In genomic region chr9:136012651-136013050, GRCh38 we compare ENCODE assay signal across 10 cellular contexts. TPM values are rescaled to one million over a fixed set of nuclear protein-coding genes. Genes with fewer than 3 reads are reported as not detected.
DNase-seq lines count a peak whose midpoint lies in the region; ATAC-seq, FAIRE-seq and TF ChIP-seq lines count a peak whose summit lies in the region.
"Had no signal": no experiment of that assay in that cellular context is flagged by ENCODE, and none has a peak within 500 bp of the region (broad histone marks: within the 10 kb centered on the region; RNA-seq: fewer than 3 reads in every experiment).

No MANE protein-coding gene starts in this region.

- no peak for FAIRE-seq in A549 (lab: Jason Lieb, UNC)

- peaks cover 13% of the 10 kb centered on the region for H3K36me3 Mint-ChIP-seq in osteocyte (ENCODE audit: unreplicated experiment)

- TF ChIP-seq RAD21 in A549 (conservative IDR thresholded peaks at IDR 0.05 in 1 of 2, IDR thresholded peaks at IDR 0.05 in 1 of 2) = no peak

- no peaks in the 10 kb centered on the region for H3K27me3 Mint-ChIP-seq in osteocyte (ENCODE audit: unreplicated experiment)

- POLR2A ChIA-PET in A549 (lab: Yijun Ruan, JAX) = no interaction called here

- DNase-seq in A549 (ENCODE audit: low read depth in 1 of 2, low spot score in 1 of 2) = no peak
- DNase-seq in SJCRH30 = peak; percentile 64 to 65
- DNase-seq in fibroblast of villous mesenchyme (ENCODE audit: low read depth) = peak; percentile 91
- no peak for DNase-seq in osteocyte (ENCODE audit: extremely low spot score, unreplicated experiment)
- no peak for DNase-seq in occipital lobe (lab: John Stamatoyannopoulos, UW)
- no peak for DNase-seq in SHP77 treated with DMSO at 0.1 percent for 48 hours (lab: John Stamatoyannopoulos, UW)
- DNase-seq in putamen (ENCODE audit: low spot score) = no peak

- H3K4me3 Mint-ChIP-seq in osteocyte (ENCODE audit: unreplicated experiment) = no peak overlapping the region

- peaks cover 32% of the 10 kb centered on the region for H3K4me1 Mint-ChIP-seq in osteocyte (ENCODE audit: unreplicated experiment)

- H3K27ac ChIP-seq in A549 (peak overlapping the region; percentile 17; a peak in 2 of 6 replicates), SJCRH30 (no peak overlapping the region)

- TF ChIP-seq POLR2A in A549 (IDR thresholded peaks at IDR 0.05; ENCODE audit: low read length) = no peak

- CTCF ChIA-PET in A549 (lab: Yijun Ruan, JAX) = no interaction called here

- H3K9me3 ChIP-seq in A549 (no peaks in the 10 kb centered on the region), SJCRH30 (replicated peaks) (no peaks in the 10 kb centered on the region)
- H3K9me3 ChIP-seq: Peyer's patch had no signal

- no peaks in the 10 kb centered on the region for H3K9me3 Mint-ChIP-seq in osteocyte (ENCODE audit: unreplicated experiment)
- H3K9me3 Mint-ChIP-seq: activated T-helper 2 cell treated with anti-CD3 and anti-CD28 coated beads, Interferon-gamma antibody, Interleukin-2, Interleukin-4, amounts not matched to agents 10 μg/mL and 5 μg/mL and 100 μg/mL, durations not matched to agents 14 hours and 24 hours and 36 hours had no signal

- H3K36me3 ChIP-seq in SJCRH30 = no peaks in the 10 kb centered on the region

- no peaks in the 10 kb centered on the region for H3K27me3 ChIP-seq in SJCRH30
- H3K27me3 ChIP-seq: Peyer's patch had no signal

- TF ChIP-seq EP300 in A549 (IDR thresholded peaks at IDR 0.05) = no peak

- peak overlapping the region; percentile 84 for H3K27ac Mint-ChIP-seq in osteocyte (ENCODE audit: unreplicated experiment)
- H3K27ac Mint-ChIP-seq: activated T-helper 2 cell treated with anti-CD3 and anti-CD28 coated beads, Interferon-gamma antibody, Interleukin-2, Interleukin-4, amounts not matched to agents 10 μg/mL and 5 μg/mL and 100 μg/mL, durations not matched to agents 14 hours and 24 hours and 36 hours had no signal

- H3K4me1 ChIP-seq in A549 (peaks cover 41% of the 10 kb centered on the region), SJCRH30 (peaks cover 9% of the 10 kb centered on the region; the same call in 1 of the 2 replicates)

- ATAC-seq in A549 = no peak
- ATAC-seq in HG03342 (IDR thresholded peaks at IDR 0.05; ENCODE audit: unreplicated experiment) = no peak

- H3K4me2 ChIP-seq in A549 = no peak overlapping the region

- H3K4me3 ChIP-seq in A549 = no peak overlapping the region
- H3K4me3 ChIP-seq in SJCRH30 = no peak overlapping the region
- H3K4me3 ChIP-seq in fibroblast of villous mesenchyme (ENCODE audit: low read depth, low read length) = no peak overlapping the region

- WGBS in A549 (ENCODE audit: missing lambda C conversion rate) = 87% methylated on average over 18 of the region's 18 CpGs

- TF ChIP-seq CTCF in A549 (IDR thresholded peaks at IDR 0.05) (no peak), fibroblast of villous mesenchyme (IDR thresholded peaks at IDR 0.05; ENCODE audit: insufficient read depth, low read depth, low read length) (no peak), osteocyte (IDR thresholded peaks at IDR 0.05) (no peak)

TF ChIP-seq in A549, 52 proteins besides CTCF, POLR2A, EP300 and RAD21:
- TF ChIP-seq SMC3 (IDR thresholded peaks at IDR 0.05) (no peak), GATA3 (IDR thresholded peaks at IDR 0.05; ENCODE audit: borderline replicate concordance) (no peak), CHD4 (IDR thresholded peaks at IDR 0.05; ENCODE audit: borderline replicate concordance) (no peak), ZSCAN20 (CRISPR knock-in tag; IDR thresholded peaks at IDR 0.05) (no peak), HEYL (CRISPR knock-in tag; IDR thresholded peaks at IDR 0.05) (no peak), NPAS2 (CRISPR knock-in tag; IDR thresholded peaks at IDR 0.05; ENCODE audit: borderline replicate concordance) (no peak), HOXB5 (CRISPR knock-in tag; IDR thresholded peaks at IDR 0.05) (no peak), CHD2 (IDR thresholded peaks at IDR 0.05; ENCODE audit: low read length, partially characterized antibody) (no peak), KDM1A (IDR thresholded peaks at IDR 0.05; ENCODE audit: low read depth) (no peak), FOXS1 (CRISPR knock-in tag; IDR thresholded peaks at IDR 0.05) (no peak), MAZ (IDR thresholded peaks at IDR 0.05; ENCODE audit: borderline replicate concordance, low read depth, low read length) (no peak), NR3C1 (IDR thresholded peaks at IDR 0.05) (no peak)
- TF ChIP-seq, protein P1, sequence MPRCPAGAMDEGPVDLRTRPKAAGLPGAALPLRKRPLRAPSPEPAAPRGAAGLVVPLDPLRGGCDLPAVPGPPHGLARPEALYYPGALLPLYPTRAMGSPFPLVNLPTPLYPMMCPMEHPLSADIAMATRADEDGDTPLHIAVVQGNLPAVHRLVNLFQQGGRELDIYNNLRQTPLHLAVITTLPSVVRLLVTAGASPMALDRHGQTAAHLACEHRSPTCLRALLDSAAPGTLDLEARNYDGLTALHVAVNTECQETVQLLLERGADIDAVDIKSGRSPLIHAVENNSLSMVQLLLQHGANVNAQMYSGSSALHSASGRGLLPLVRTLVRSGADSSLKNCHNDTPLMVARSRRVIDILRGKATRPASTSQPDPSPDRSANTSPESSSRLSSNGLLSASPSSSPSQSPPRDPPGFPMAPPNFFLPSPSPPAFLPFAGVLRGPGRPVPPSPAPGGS (IDR thresholded peaks at IDR 0.05) = no peak
- TF ChIP-seq, protein P2, sequence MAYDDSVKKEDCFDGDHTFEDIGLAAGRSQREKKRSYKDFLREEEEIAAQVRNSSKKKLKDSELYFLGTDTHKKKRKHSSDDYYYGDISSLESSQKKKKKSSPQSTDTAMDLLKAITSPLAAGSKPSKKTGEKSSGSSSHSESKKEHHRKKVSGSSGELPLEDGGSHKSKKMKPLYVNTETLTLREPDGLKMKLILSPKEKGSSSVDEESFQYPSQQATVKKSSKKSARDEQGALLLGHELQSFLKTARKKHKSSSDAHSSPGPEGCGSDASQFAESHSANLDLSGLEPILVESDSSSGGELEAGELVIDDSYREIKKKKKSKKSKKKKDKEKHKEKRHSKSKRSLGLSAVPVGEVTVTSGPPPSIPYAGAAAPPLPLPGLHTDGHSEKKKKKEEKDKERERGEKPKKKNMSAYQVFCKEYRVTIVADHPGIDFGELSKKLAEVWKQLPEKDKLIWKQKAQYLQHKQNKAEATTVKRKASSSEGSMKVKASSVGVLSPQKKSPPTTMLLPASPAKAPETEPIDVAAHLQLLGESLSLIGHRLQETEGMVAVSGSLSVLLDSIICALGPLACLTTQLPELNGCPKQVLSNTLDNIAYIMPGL (CRISPR knock-in tag; IDR thresholded peaks at IDR 0.05; ENCODE audit: borderline replicate concordance) = no peak

RNA-seq across cellular contexts. Expression of gene UBAC1, which starts 51.5 kb away (rescaled TPM):
- polyA plus RNA-seq in A549 (2011; rRNA removed) (31.5 and 37.6 TPM in 2 replicates), A549 (2017; fragmentation: RNase III; extraction: RNeasy Plus Mini Kit Qiagen cat#74134 plus additional on column Dnase treatment) (28.7 to 30.8 TPM (median 29.8 TPM) in 3 replicates)
- polyA plus RNA-seq in A549 (2012; cell fraction: cytosol; rRNA removed) = 55.0 and 56.4 TPM in 2 replicates
- polyA plus RNA-seq in A549 (2012; cell fraction: nucleus; rRNA removed) = 44.6 and 56.7 TPM in 2 replicates
- polyA minus RNA-seq in A549 (2011; rRNA and poly(A)+ RNA removed) = 21.2 and 21.9 TPM in 2 replicates
- total RNA-seq in SJCRH30 (2014; rRNA removed; shearing (Covaris generic)) = 60.6 and 62.8 TPM in 2 replicates
- total RNA-seq in fibroblast of villous mesenchyme (26.7 and 27.6 TPM in 2 replicates), osteocyte (38.9 and 41.9 TPM in 2 replicates), occipital lobe (32.8 TPM)

Comparison
In these comparisons a context has a peak if more than half of its experiments do, and no peak if none do; other contexts are left out.
1. DNase-seq: peak in SJCRH30 (2 of 2) and fibroblast of villous mesenchyme (single experiment); none in A549 (0 of 2), osteocyte (single experiment), occipital lobe (single experiment), SHP77 treated with DMSO at 0.1 percent for 48 hours (single experiment) and putamen (single experiment).